Comparison of ENCODE assay signal across 8 cellular contexts in the genomic region with DNA sequence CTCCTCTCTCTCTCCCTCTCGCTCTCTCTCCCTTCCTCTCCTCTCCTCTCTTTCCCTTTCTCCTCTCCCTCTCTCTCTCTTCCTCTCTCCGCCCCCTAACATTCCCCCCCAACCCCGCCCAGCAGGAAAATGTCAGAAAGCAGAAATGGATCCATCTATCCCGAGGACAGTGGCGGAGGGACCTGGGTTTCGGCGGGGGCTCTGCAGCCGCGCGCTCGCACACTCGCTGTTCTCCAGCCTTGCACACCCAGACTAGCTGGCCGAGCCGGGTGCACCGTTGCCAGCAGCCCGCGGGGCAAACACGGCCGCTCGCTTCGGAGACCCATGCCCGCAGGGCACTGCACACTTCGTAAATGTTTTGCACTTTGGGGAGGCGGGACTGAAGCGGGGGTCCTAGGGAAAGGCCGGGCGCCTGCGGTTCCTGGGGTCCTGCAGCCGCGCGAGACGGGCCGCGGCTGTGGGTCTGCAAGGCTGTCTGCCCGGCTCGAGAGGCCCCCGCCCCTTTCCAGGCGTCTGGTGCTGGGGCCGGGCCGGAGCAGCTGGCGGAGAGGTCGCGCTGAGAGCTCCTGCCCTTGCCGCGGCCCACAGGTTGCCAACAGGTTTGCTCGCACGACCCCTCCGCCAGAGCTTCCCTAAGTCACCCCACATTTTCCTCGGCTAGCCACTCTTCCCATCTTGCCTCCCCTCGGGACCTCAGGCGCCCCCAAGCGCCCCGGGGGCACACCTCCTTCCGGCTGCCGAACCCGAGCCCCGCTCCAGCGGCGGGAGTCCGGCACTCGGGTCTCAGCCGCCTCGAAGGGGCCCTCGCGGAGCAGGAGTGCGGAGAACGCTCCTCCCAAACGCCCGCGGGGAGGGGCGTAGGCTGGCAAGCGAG. TPM values are rescaled to one million over a fixed set of nuclear protein-coding genes. Genes with fewer than 3 reads are reported as not detected.
A peak's percentile ranks its signal among the peaks of the same experiment; 100 is the strongest.
DNase-seq lines count a peak whose midpoint lies in the region; ATAC-seq and TF ChIP-seq lines count a peak whose summit lies in the region.

No MANE protein-coding gene starts in this region.

- H3K27ac ChIP-seq in C4-2B (peak overlapping the region; percentile 45), rectal smooth muscle tissue (ENCODE audit: low read depth, low read length) (peak overlapping the region; percentile 69)

- no peaks in the 10 kb centered on the region for H3K36me3 Mint-ChIP-seq in activated naive CD8-positive, alpha-beta T cell

- peak; percentile 24; the same call in 1 of the 2 replicates for TF ChIP-seq CTCF in C4-2B (conservative IDR thresholded peaks at IDR 0.05)

- intact Hi-C loops in left ventricle myocardium superior (cut with micrococcal nuclease): loop anchor here (10.0 kb wide), 1 partner anchor 374 kb away; no protein-coding TSS in a partner anchor

- peaks cover 3% of the 10 kb centered on the region for H3K27me3 ChIP-seq in rectal smooth muscle tissue (ENCODE audit: control insufficient read depth, insufficient read depth, low read length)

- ATAC-seq in HG03135 (IDR thresholded peaks at IDR 0.05; ENCODE audit: unreplicated experiment) (peak; percentile 25), left ventricle myocardium superior (peak; percentile 57), HG03097 (IDR thresholded peaks at IDR 0.05; ENCODE audit: low FRiP score, unreplicated experiment) (no peak), GM19452 (IDR thresholded peaks at IDR 0.05; ENCODE audit: unreplicated experiment) (no peak)

- peak overlapping the region; percentile 91 for H3K27ac Mint-ChIP-seq in activated naive CD8-positive, alpha-beta T cell

- H3K4me3 ChIP-seq in rectal smooth muscle tissue (ENCODE audit: low read length): peak overlapping the region; percentile 81

- H3K9ac ChIP-seq in rectal smooth muscle tissue (ENCODE audit: low read length): peak overlapping the region; percentile 14

- H3K4me1 Mint-ChIP-seq in activated naive CD8-positive, alpha-beta T cell (ENCODE audit: low read depth): peaks cover 18% of the 10 kb centered on the region

- DNase-seq in SK-MEL-5 (ENCODE audit: low read depth, low spot score) (peak; percentile 48), left ventricle myocardium superior (peak; percentile 66)

- H3K4me3 Mint-ChIP-seq in activated naive CD8-positive, alpha-beta T cell: peak overlapping the region; percentile 96

- in situ Hi-C loops in SK-MEL-5 (cut with HindIII; ENCODE audit: low pct_unique_long_range_greater_than_20kb, low sequenced_read_pairs): no loop called here

- H3K27me3 Mint-ChIP-seq in activated naive CD8-positive, alpha-beta T cell: peaks cover 20% of the 10 kb centered on the region

- H3K36me3 ChIP-seq in rectal smooth muscle tissue (ENCODE audit: control insufficient read depth, insufficient read depth, low read length): no peaks in the 10 kb centered on the region

- H3K4me1 ChIP-seq in rectal smooth muscle tissue (ENCODE audit: control insufficient read depth, insufficient read depth, low read length): peaks cover 6% of the 10 kb centered on the region

- no peaks in the 10 kb centered on the region for H3K9me3 Mint-ChIP-seq in activated naive CD8-positive, alpha-beta T cell (ENCODE audit: low read depth)

RNA-seq across cellular contexts. Expression of a gene that starts 0.8 kb away (rescaled TPM):
- total RNA-seq in SK-MEL-5 (2014; rRNA removed; shearing (Covaris generic)): 4.8 and 5.7 TPM in 2 replicates
- polyA plus RNA-seq in SK-MEL-5 (2015; cell fraction: cytosol; rRNA removed): 8.0 and 10.4 TPM in 2 replicates
- 19.4 and 24.8 TPM in 2 replicates for polyA plus RNA-seq in SK-MEL-5 (2015; cell fraction: nucleus; rRNA removed)
- total RNA-seq in left ventricle myocardium superior: 11.1 TPM

Comparison
In these comparisons a context has a peak if more than half of its experiments do, and no peak if none do; other contexts are left out.
1. ATAC-seq: peak in HG03135 (single experiment) and left ventricle myocardium superior (single experiment); none in HG03097 (single experiment) and GM19452 (single experiment).